In genomic region chr2:144678741-144679140, GRCh38 we compare ENCODE assay signal across 14 cellular contexts.
"Had no signal": no experiment of that assay in that cellular context is flagged by ENCODE, and none has a peak within 500 bp of the region (broad histone marks: within the 10 kb centered on the region; RNA-seq: fewer than 3 reads in every experiment).

No MANE protein-coding gene starts in this region.

- H3K4me3 ChIP-seq: cardiac muscle cell, dorsolateral prefrontal cortex, esophagus muscularis mucosa, skin epidermis, tibial artery, vagina had no signal

- DNase-seq: activated CD4-positive, alpha-beta T cell treated with anti-CD3 and anti-CD28 coated beads for 1 hour; activated CD4-positive, alpha-beta T cell treated with anti-CD3 and anti-CD28 coated beads, Interleukin-2, amount 50 U/mL, for 4 hours; activated naive CD4-positive, alpha-beta T cell treated with anti-CD3 and anti-CD28 coated beads, Interleukin-2, amount 50 U/mL, for 16 hours; dorsolateral prefrontal cortex; kidney glomerular epithelial cell; right cardiac atrium; stimulated activated CD4-positive, alpha-beta T cell treated with anti-CD3 and anti-CD28 coated beads, Interleukin-15, amount 100 ng/mL, for 24 hours; stimulated activated CD4-positive, alpha-beta T cell treated with anti-CD3 and anti-CD28 coated beads, Interleukin-4, amount 100 ng/mL, for 24 hours; stimulated activated naive CD4-positive, alpha-beta T cell; tibial artery had no signal
